8 cellular contexts compared by ENCODE assay signal in the genomic region with DNA sequence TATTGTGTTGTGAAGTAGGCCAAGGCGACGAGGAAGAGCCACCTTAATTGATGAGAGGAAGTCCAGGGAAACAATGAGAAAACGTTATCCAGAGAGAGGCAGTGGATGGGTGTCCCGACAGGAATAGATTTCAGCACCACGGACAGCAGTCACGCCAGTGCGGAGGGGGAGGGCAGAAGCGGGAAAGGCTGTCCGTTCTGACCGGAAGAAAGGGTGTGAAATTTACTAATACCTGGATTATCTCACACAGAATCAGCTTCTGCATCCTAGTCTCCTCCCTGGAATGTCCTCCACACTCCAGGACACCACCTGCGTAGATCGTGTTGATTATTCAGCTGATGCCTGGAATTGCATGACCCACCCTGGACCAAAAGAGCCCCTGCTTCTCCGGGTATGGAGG. TPM values are rescaled to one million over a fixed set of nuclear protein-coding genes. Genes with fewer than 3 reads are reported as not detected.
DNase-seq lines count a peak whose midpoint lies in the region; ATAC-seq and TF ChIP-seq lines count a peak whose summit lies in the region.
"Had no signal": no experiment of that assay in that cellular context is flagged by ENCODE, and none has a peak within 500 bp of the region (broad histone marks: within the 10 kb centered on the region; RNA-seq: fewer than 3 reads in every experiment).

No MANE protein-coding gene starts in this region.

- peak overlapping the region; percentile 4; the same call in 1 of the 2 replicates for H3K4me2 ChIP-seq in HCT116 (ENCODE audit: low read length)

- H3K9me3 ChIP-seq in HCT116 (ENCODE audit: control insufficient read depth in 1 of 2, insufficient read depth in 1 of 2, low read depth in 1 of 2, low read length in 2 of 2) (no peaks in the 10 kb centered on the region), SJCRH30 (replicated peaks) (no peaks in the 10 kb centered on the region)

- BruUV-seq in HCT116 (replicated peaks; lab: Mats Ljungman, UMichigan) = no TSS peak

- H3K9me2 ChIP-seq in HCT116 (ENCODE audit: insufficient read depth) = no peaks in the 10 kb centered on the region

- peak; percentile 68 for ATAC-seq in HCT116
- no peak for ATAC-seq in HG03039 (IDR thresholded peaks at IDR 0.05; ENCODE audit: unreplicated experiment)

- TF ChIP-seq CTCF in HCT116 (IDR thresholded peaks at IDR 0.05 in 2 of 3, conservative IDR thresholded peaks at IDR 0.05 in 1 of 3; ENCODE audit: borderline replicate concordance in 1 of 3, insufficient read depth in 1 of 3, low read depth in 2 of 3, low read length in 2 of 3) = no peak

- RAD21 ChIA-PET in HCT116 (lab: Charles Lee; ENCODE audit: low non-redundant PET in 1 of 2, low total read pairs in 2 of 2, uncharacterized antibody in 2 of 2, unreplicated experiment in 2 of 2) = no interaction called here

- H3K27ac ChIP-seq in HCT116 (ENCODE audit: low read depth, low read length) (no peak overlapping the region), SJCRH30 (no peak overlapping the region)

- CTCF ChIA-PET in HCT116 (lab: Charles Lee) = interaction anchor here (1.7 kb wide), 1 partner anchor 114 kb away, joined by 6 read pairs; no protein-coding TSS in a partner anchor

- intact Hi-C loops in HCT116 (cut with micrococcal nuclease) = loop anchor here (5.0 kb wide), 1 partner anchor 307 kb away; no protein-coding TSS in a partner anchor

- TF ChIP-seq RAD21 in HCT116 (IDR thresholded peaks at IDR 0.05; ENCODE audit: low read depth) = no peak

- H4K20me1 ChIP-seq in HCT116 (ENCODE audit: insufficient read depth) = no peaks in the 10 kb centered on the region

- H3K9ac ChIP-seq in HCT116 (ENCODE audit: low read length) = no peak overlapping the region

- H3K27me3 ChIP-seq in HCT116 (ENCODE audit: insufficient read depth, low read length) (peaks cover 64% of the 10 kb centered on the region), SJCRH30 (peaks cover 2% of the 10 kb centered on the region; the same call in 1 of the 2 replicates)

- no peak for TF ChIP-seq POLR2A in HCT116 (IDR thresholded peaks at IDR 0.05; ENCODE audit: borderline replicate concordance, extremely low read depth, insufficient read depth, insufficient read length)

- H3K4me1 ChIP-seq in HCT116 (ENCODE audit: control insufficient read depth in 1 of 2, insufficient read depth in 2 of 2, low read length in 2 of 2) = no peaks in the 10 kb centered on the region
- no peaks in the 10 kb centered on the region for H3K4me1 ChIP-seq in SJCRH30

- POLR2A ChIA-PET in HCT116 (lab: Charles Lee) = no interaction called here

- DNase-seq in HCT116 (ENCODE audit: low read depth, low spot score) (peak; percentile 18), SJCRH30 (peak; percentile 88 to 92), anterior cingulate cortex (lab: John Stamatoyannopoulos, UW) (peak in 34 of 58 donors; percentile 0 to 58 (median 16)), iPS-NIHi7 (ENCODE audit: extremely low spot score) (peak; percentile 91), NCI-H1105 (lab: John Stamatoyannopoulos, UW) (no peak)
- peak in 3 of 4 experiments; percentile 2 to 10 (median 6) for DNase-seq in stimulated activated CD4-positive, alpha-beta T cell treated with anti-CD3 and anti-CD28 coated beads, Interleukin-1b, Interleukin-23, amount 100 ng/mL, for 24 hours (ENCODE audit: low read depth in 4 of 4, low spot score in 1 of 4)

- no peak overlapping the region for H2AFZ ChIP-seq in HCT116 (ENCODE audit: low read depth, low read length, poor library complexity, severe bottlenecking)

- H3K36me3 ChIP-seq in HCT116 (ENCODE audit: control insufficient read depth in 1 of 2, insufficient read depth in 2 of 2, low read length in 2 of 2) = no peaks in the 10 kb centered on the region
- no peaks in the 10 kb centered on the region for H3K36me3 ChIP-seq in SJCRH30

- no peaks in the 10 kb centered on the region for H3K79me2 ChIP-seq in HCT116 (ENCODE audit: insufficient read depth, low read length)

- no peak overlapping the region for H3K4me3 ChIP-seq in HCT116 (replicated peaks in 1 of 2; ENCODE audit: low read depth in 1 of 2, low read length in 2 of 2)
- H3K4me3 ChIP-seq in SJCRH30 = no peak overlapping the region

TF ChIP-seq in HCT116, 20 proteins besides CTCF, POLR2A, EP300 and RAD21:
- TF ChIP-seq CEBPB (IDR thresholded peaks at IDR 0.05; ENCODE audit: low read depth) (no peak), ZNF274 (IDR thresholded peaks at IDR 0.05; ENCODE audit: low read depth, low read length) (no peak)
- TF ChIP-seq, protein P1, sequence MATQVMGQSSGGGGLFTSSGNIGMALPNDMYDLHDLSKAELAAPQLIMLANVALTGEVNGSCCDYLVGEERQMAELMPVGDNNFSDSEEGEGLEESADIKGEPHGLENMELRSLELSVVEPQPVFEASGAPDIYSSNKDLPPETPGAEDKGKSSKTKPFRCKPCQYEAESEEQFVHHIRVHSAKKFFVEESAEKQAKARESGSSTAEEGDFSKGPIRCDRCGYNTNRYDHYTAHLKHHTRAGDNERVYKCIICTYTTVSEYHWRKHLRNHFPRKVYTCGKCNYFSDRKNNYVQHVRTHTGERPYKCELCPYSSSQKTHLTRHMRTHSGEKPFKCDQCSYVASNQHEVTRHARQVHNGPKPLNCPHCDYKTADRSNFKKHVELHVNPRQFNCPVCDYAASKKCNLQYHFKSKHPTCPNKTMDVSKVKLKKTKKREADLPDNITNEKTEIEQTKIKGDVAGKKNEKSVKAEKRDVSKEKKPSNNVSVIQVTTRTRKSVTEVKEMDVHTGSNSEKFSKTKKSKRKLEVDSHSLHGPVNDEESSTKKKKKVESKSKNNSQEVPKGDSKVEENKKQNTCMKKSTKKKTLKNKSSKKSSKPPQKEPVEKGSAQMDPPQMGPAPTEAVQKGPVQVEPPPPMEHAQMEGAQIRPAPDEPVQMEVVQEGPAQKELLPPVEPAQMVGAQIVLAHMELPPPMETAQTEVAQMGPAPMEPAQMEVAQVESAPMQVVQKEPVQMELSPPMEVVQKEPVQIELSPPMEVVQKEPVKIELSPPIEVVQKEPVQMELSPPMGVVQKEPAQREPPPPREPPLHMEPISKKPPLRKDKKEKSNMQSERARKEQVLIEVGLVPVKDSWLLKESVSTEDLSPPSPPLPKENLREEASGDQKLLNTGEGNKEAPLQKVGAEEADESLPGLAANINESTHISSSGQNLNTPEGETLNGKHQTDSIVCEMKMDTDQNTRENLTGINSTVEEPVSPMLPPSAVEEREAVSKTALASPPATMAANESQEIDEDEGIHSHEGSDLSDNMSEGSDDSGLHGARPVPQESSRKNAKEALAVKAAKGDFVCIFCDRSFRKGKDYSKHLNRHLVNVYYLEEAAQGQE (IDR thresholded peaks at IDR 0.05; ENCODE audit: low read depth) = peak; percentile 100; the same call in 1 of the 2 replicates
- TF ChIP-seq, protein P2, sequence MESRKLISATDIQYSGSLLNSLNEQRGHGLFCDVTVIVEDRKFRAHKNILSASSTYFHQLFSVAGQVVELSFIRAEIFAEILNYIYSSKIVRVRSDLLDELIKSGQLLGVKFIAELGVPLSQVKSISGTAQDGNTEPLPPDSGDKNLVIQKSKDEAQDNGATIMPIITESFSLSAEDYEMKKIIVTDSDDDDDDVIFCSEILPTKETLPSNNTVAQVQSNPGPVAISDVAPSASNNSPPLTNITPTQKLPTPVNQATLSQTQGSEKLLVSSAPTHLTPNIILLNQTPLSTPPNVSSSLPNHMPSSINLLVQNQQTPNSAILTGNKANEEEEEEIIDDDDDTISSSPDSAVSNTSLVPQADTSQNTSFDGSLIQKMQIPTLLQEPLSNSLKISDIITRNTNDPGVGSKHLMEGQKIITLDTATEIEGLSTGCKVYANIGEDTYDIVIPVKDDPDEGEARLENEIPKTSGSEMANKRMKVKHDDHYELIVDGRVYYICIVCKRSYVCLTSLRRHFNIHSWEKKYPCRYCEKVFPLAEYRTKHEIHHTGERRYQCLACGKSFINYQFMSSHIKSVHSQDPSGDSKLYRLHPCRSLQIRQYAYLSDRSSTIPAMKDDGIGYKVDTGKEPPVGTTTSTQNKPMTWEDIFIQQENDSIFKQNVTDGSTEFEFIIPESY (IDR thresholded peaks at IDR 0.05; ENCODE audit: extremely low read depth, insufficient replicate concordance, low read length) = no peak

RNA-seq across cellular contexts. Expression of a gene that starts 7.4 kb away (rescaled TPM):
- total RNA-seq in HCT116 (2021; ENCODE audit: unreplicated experiment) = not detected
- not detected in 2 replicates for polyA plus RNA-seq in HCT116 (2012)
- not detected in 2 replicates for total RNA-seq in SJCRH30 (2014; rRNA removed; shearing (Covaris generic))
- total RNA-seq: T-helper 1 cell treated with Interleukin-12 subunit alpha and Interleukin-12 subunit beta and Interleukin-4 antibody, amounts not matched to agents 30 ng/mL and 1 ng/mL, for 36 hours had no signal

RNA-seq across cellular contexts. Expression of a gene that starts 26.0 kb away (rescaled TPM):
- total RNA-seq in HCT116 (2021; ENCODE audit: unreplicated experiment) = not detected
- not detected in 2 replicates for polyA plus RNA-seq in HCT116 (2012)
- total RNA-seq in SJCRH30 (2014; rRNA removed; shearing (Covaris generic)) = not detected in 2 replicates
- total RNA-seq: T-helper 1 cell treated with Interleukin-12 subunit alpha and Interleukin-12 subunit beta and Interleukin-4 antibody, amounts not matched to agents 30 ng/mL and 1 ng/mL, for 36 hours had no signal

RNA-seq across cellular contexts. Expression of a gene that starts 41.8 kb away (rescaled TPM):
- not detected for total RNA-seq in HCT116 (2021; ENCODE audit: unreplicated experiment)
- polyA plus RNA-seq in HCT116 (2012) = not detected in 2 replicates
- not detected in 2 replicates for total RNA-seq in SJCRH30 (2014; rRNA removed; shearing (Covaris generic))
- total RNA-seq: T-helper 1 cell treated with Interleukin-12 subunit alpha and Interleukin-12 subunit beta and Interleukin-4 antibody, amounts not matched to agents 30 ng/mL and 1 ng/mL, for 36 hours had no signal
